ENCODE assay signal across 23 cellular contexts in the genomic region with DNA sequence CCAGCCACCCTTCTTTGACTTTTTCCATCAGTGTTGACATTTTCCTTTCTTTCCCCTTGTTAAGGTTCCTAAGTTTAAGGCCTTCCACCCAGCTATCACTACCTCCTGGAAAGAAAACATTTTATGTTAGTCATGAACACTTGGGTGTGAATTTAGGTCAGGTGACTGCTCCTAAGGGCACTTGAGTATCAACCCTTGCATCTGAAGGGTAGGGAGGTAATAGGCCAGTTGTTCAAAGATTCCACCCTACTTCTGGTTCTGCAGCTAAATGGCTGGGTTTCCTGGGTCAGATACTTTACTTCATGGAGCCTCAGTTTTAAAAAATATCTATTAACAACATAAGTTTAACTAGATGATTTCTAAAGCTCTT. TPM values are rescaled to one million over a fixed set of nuclear protein-coding genes. Genes with fewer than 3 reads are reported as not detected.
A peak's percentile ranks its signal among the peaks of the same experiment; 100 is the strongest.
DNase-seq lines count a peak whose midpoint lies in the region; ATAC-seq, FAIRE-seq and TF ChIP-seq lines count a peak whose summit lies in the region.
"Had no signal": no experiment of that assay in that cellular context is flagged by ENCODE, and none has a peak within 500 bp of the region (broad histone marks: within the 10 kb centered on the region; RNA-seq: fewer than 3 reads in every experiment).

No MANE protein-coding gene starts in this region.

- no peak for DNase-seq in heart left ventricle
- DNase-seq in left cardiac atrium, result no peak
- no peak for DNase-seq in astrocyte (ENCODE audit: low read depth)
- no peak for DNase-seq in psoas muscle
- peak in 1 of 2 donors; percentile 45 for DNase-seq in upper lobe of left lung
- DNase-seq in T-helper 2 cell, result no peak
- DNase-seq: brain microvascular endothelial cell; CD4-positive, CD25-positive, alpha-beta regulatory T cell; mucosa of descending colon; NCI-H1417; retina had no signal

- ATAC-seq in heart left ventricle, result peak in 1 of 4 donors; percentile 9
- ATAC-seq in left cardiac atrium, result no peak
- peak in 3 of 4 donors; percentile 7 to 32 (median 31) for ATAC-seq in psoas muscle
- no peak for ATAC-seq in upper lobe of left lung (ENCODE audit: low FRiP score in 2 of 2)
- ATAC-seq in GM21717 (IDR thresholded peaks at IDR 0.05; ENCODE audit: unreplicated experiment), result no peak
- ATAC-seq in HG03280 (IDR thresholded peaks at IDR 0.05; ENCODE audit: unreplicated experiment), result no peak
- ATAC-seq: activated CD4-positive, CD25-positive, alpha-beta regulatory T cell treated with anti-CD3 and anti-CD28 coated beads, Interleukin-2, amount 50 U/mL, for 24 hours; HepG2; mucosa of descending colon had no signal

- TF ChIP-seq CTCF in heart left ventricle (IDR thresholded peaks at IDR 0.05), result no peak
- TF ChIP-seq CTCF in astrocyte (IDR thresholded peaks at IDR 0.05; ENCODE audit: insufficient read depth, low read depth, low read length), result no peak
- TF ChIP-seq CTCF in psoas muscle (IDR thresholded peaks at IDR 0.05), result no peak
- no peak for TF ChIP-seq CTCF in upper lobe of left lung (IDR thresholded peaks at IDR 0.05)

- H3K79me2 ChIP-seq in astrocyte (ENCODE audit: insufficient read depth, low read length), result no peaks in the 10 kb centered on the region

- H3K9me3 Mint-ChIP-seq in astrocyte (ENCODE audit: unreplicated experiment), result no peaks in the 10 kb centered on the region
- H3K9me3 Mint-ChIP-seq: activated T-helper 1 cell treated with anti-CD3 and anti-CD28 coated beads, Interleukin-12 subunit alpha, Interleukin-12 subunit beta, Interleukin-2, Interleukin-4 antibody, amounts not matched to agents 30 ng/mL and 10 ng/mL and 1 ng/mL, durations not matched to agents 14 hours and 24 hours and 36 hours; CD4-positive, CD25-positive, alpha-beta regulatory T cell; dendritic cell treated with granulocyte-macrophage colony-stimulating factor and Interleukin-4, amounts not matched to agents 40 ng/mL and 50 ng/mL, for 4 days; stimulated activated effector memory CD8-positive, alpha-beta T cell treated with anti-CD3 and anti-CD28 coated beads, Interleukin-12 subunit alpha, Interleukin-12 subunit beta, amount 100 ng/mL, for 72 hours had no signal

- TF ChIP-seq EP300 in upper lobe of left lung (IDR thresholded peaks at IDR 0.05), result peak in 1 of 4 donors; percentile 68

- intact Hi-C loops in heart left ventricle (cut with DNase I), result no loop called here
- intact Hi-C loops in left cardiac atrium (cut with DNase I), result no loop called here
- intact Hi-C loops in psoas muscle (cut with DNase I), result no loop called here

- no peak overlapping the region for H2AFZ ChIP-seq in astrocyte (ENCODE audit: low read depth, low read length)

- TF ChIP-seq POLR2A in heart left ventricle (IDR thresholded peaks at IDR 0.05) (no peak), upper lobe of left lung (IDR thresholded peaks at IDR 0.05) (no peak)

- no peak overlapping the region for H3K9ac ChIP-seq in astrocyte (ENCODE audit: low read length)

- H3K27me3 Mint-ChIP-seq in astrocyte (ENCODE audit: low read depth, unreplicated experiment), result peaks cover 12% of the 10 kb centered on the region

- H3K36me3 ChIP-seq in heart left ventricle (no peaks in the 10 kb centered on the region), astrocyte (ENCODE audit: insufficient read depth, low read length) (no peaks in the 10 kb centered on the region), psoas muscle (ENCODE audit: insufficient read depth in 1 of 2, low read depth in 1 of 2) (no peaks in the 10 kb centered on the region), upper lobe of left lung (no peaks in the 10 kb centered on the region)
- H3K36me3 ChIP-seq: brain microvascular endothelial cell, neutrophil had no signal

- H3K4me3 Mint-ChIP-seq in astrocyte (ENCODE audit: unreplicated experiment), result no peak overlapping the region
- H3K4me3 Mint-ChIP-seq: activated naive CD8-positive, alpha-beta T cell; activated T-helper 1 cell treated with anti-CD3 and anti-CD28 coated beads, Interleukin-12 subunit alpha, Interleukin-12 subunit beta, Interleukin-2, Interleukin-4 antibody, amounts not matched to agents 30 ng/mL and 10 ng/mL and 1 ng/mL, durations not matched to agents 14 hours and 24 hours and 36 hours; CD4-positive, CD25-positive, alpha-beta regulatory T cell; dendritic cell treated with granulocyte-macrophage colony-stimulating factor and Interleukin-4, amounts not matched to agents 40 ng/mL and 50 ng/mL, for 4 days; stimulated activated effector memory CD8-positive, alpha-beta T cell treated with anti-CD3 and anti-CD28 coated beads, Interleukin-12 subunit alpha, Interleukin-12 subunit beta, amount 100 ng/mL, for 72 hours had no signal

- no peaks in the 10 kb centered on the region for H4K20me1 ChIP-seq in astrocyte (ENCODE audit: insufficient read depth, low read length)

- FAIRE-seq in astrocyte (lab: Jason Lieb, UNC), result no peak
- FAIRE-seq: GM12891, H54, HepG2 had no signal

- no peaks in the 10 kb centered on the region for H3K36me3 Mint-ChIP-seq in astrocyte (ENCODE audit: low read depth, unreplicated experiment)
- H3K36me3 Mint-ChIP-seq: activated naive CD8-positive, alpha-beta T cell; CD4-positive, CD25-positive, alpha-beta regulatory T cell; stimulated activated effector memory CD8-positive, alpha-beta T cell treated with anti-CD3 and anti-CD28 coated beads, Interleukin-12 subunit alpha, Interleukin-12 subunit beta, amount 100 ng/mL, for 72 hours had no signal

- no peaks in the 10 kb centered on the region for H3K27me3 ChIP-seq in heart left ventricle
- no peaks in the 10 kb centered on the region for H3K27me3 ChIP-seq in astrocyte (ENCODE audit: insufficient read depth, low read length)
- no peaks in the 10 kb centered on the region for H3K27me3 ChIP-seq in psoas muscle (ENCODE audit: insufficient read depth in 3 of 3, low read length in 2 of 3)
- H3K27me3 ChIP-seq in upper lobe of left lung, result no peaks in the 10 kb centered on the region
- H3K27me3 ChIP-seq: brain microvascular endothelial cell had no signal

- no peak overlapping the region for H3K27ac Mint-ChIP-seq in astrocyte (ENCODE audit: unreplicated experiment)
- H3K27ac Mint-ChIP-seq: activated naive CD8-positive, alpha-beta T cell; activated T-helper 1 cell treated with anti-CD3 and anti-CD28 coated beads, Interleukin-12 subunit alpha, Interleukin-12 subunit beta, Interleukin-2, Interleukin-4 antibody, amounts not matched to agents 30 ng/mL and 10 ng/mL and 1 ng/mL, durations not matched to agents 14 hours and 24 hours and 36 hours; CD4-positive, CD25-positive, alpha-beta regulatory T cell; dendritic cell treated with granulocyte-macrophage colony-stimulating factor and Interleukin-4, amounts not matched to agents 40 ng/mL and 50 ng/mL, for 4 days; stimulated activated effector memory CD8-positive, alpha-beta T cell treated with anti-CD3 and anti-CD28 coated beads, Interleukin-12 subunit alpha, Interleukin-12 subunit beta, amount 100 ng/mL, for 72 hours had no signal

- H3K4me1 ChIP-seq in heart left ventricle (peaks cover 0 to 48% (median 21%) of the 10 kb centered on the region in 12 donors), astrocyte (ENCODE audit: insufficient read depth, low read length) (peaks cover 8% of the 10 kb centered on the region), psoas muscle (peaks cover 7% of the 10 kb centered on the region), upper lobe of left lung (peaks cover 0 to 22% (median 16%) of the 10 kb centered on the region in 4 donors)

- H3K4me1 Mint-ChIP-seq in astrocyte (ENCODE audit: low read depth, unreplicated experiment), result no peaks in the 10 kb centered on the region
- H3K4me1 Mint-ChIP-seq: CD4-positive, CD25-positive, alpha-beta regulatory T cell; stimulated activated effector memory CD8-positive, alpha-beta T cell treated with anti-CD3 and anti-CD28 coated beads, Interleukin-12 subunit alpha, Interleukin-12 subunit beta, amount 100 ng/mL, for 72 hours had no signal

- H3K9me3 ChIP-seq in heart left ventricle (no peaks in the 10 kb centered on the region), astrocyte (ENCODE audit: insufficient read depth, low read depth, low read length) (no peaks in the 10 kb centered on the region), psoas muscle (no peaks in the 10 kb centered on the region), upper lobe of left lung (no peaks in the 10 kb centered on the region)
- H3K9me3 ChIP-seq: mucosa of descending colon, neutrophil had no signal

- H3K4me3 ChIP-seq in heart left ventricle, result no peak overlapping the region
- no peak overlapping the region for H3K4me3 ChIP-seq in astrocyte (ENCODE audit: insufficient read depth, low read depth, low read length)
- no peak overlapping the region for H3K4me3 ChIP-seq in psoas muscle
- no peak overlapping the region for H3K4me3 ChIP-seq in upper lobe of left lung
- H3K4me3 ChIP-seq: mucosa of descending colon, SK-N-MC had no signal

- H3K27ac ChIP-seq in heart left ventricle, result peak overlapping the region in 9 of 12 donors; percentile 1 to 67 (median 40)
- no peak overlapping the region for H3K27ac ChIP-seq in astrocyte (ENCODE audit: low read depth, low read length)
- no peak overlapping the region for H3K27ac ChIP-seq in psoas muscle
- peak overlapping the region in 3 of 4 donors; percentile 27 to 63 (median 57) for H3K27ac ChIP-seq in upper lobe of left lung
- H3K27ac ChIP-seq: brain microvascular endothelial cell, neutrophil, SK-N-MC had no signal

- H3K4me2 ChIP-seq in astrocyte (ENCODE audit: low read length), result peak overlapping the region; percentile 54

RNA-seq across cellular contexts. Expression of a gene that starts 49.1 kb away (rescaled TPM):
- total RNA-seq in heart left ventricle (10 to 100 TPM in 5 of 9 donors, 1 to 10 TPM in 4; 8.1 to 39.2 (median 12.0) TPM), left cardiac atrium (10 to 100 TPM; 24.9 to 60.6 TPM), astrocyte (38.6 and 39.2 TPM in 2 replicates), psoas muscle (10 to 100 TPM in 2 of 4 donors, 1 to 10 TPM in 2; 6.0 to 27.0 (median 14.3) TPM), upper lobe of left lung (100 to 1,000 TPM in 2 of 6 donors, 10 to 100 TPM in 4; 52.9 to 123 (median 72.2) TPM)
- polyA plus RNA-seq in heart left ventricle (10 to 100 TPM in 1 of 2 donors, 1 to 10 TPM in 1; 4.2 to 14.2 TPM), psoas muscle (10 to 100 TPM in 1 of 3 donors, 1 to 10 TPM in 2; 3.2 to 18.1 (median 3.3) TPM)
- total RNA-seq: activated T-helper 1 cell treated with anti-CD3 and anti-CD28 coated beads, Interleukin-12 subunit alpha, Interleukin-12 subunit beta, Interleukin-2, Interleukin-4 antibody, amounts not matched to agents 30 ng/mL and 10 ng/mL and 1 ng/mL, durations not matched to agents 14 hours and 24 hours and 36 hours; CD4-positive, CD25-positive, alpha-beta regulatory T cell had no signal

Comparison
In these comparisons a context has a peak if more than half of its experiments do, and no peak if none do; other contexts are left out.
1. ATAC-seq: peak in psoas muscle (3 of 4); none in left cardiac atrium (0 of 2), upper lobe of left lung (0 of 2), GM21717 (single experiment) and HG03280 (single experiment).
2. H3K27ac ChIP-seq: peak in heart left ventricle (9 of 12) and upper lobe of left lung (3 of 4); none in astrocyte (single experiment) and psoas muscle (single experiment).